ENCODE assay signal across 8 cellular contexts in genomic region chr19:47779524-47780214, GRCh38. TPM values are rescaled to one million over a fixed set of nuclear protein-coding genes. Genes with fewer than 3 reads are reported as not detected.
DNase-seq lines count a peak whose midpoint lies in the region; ATAC-seq and TF ChIP-seq lines count a peak whose summit lies in the region.

No MANE protein-coding gene starts in this region.

- no peaks in the 10 kb centered on the region for H3K27me3 ChIP-seq in HAP-1 (ENCODE audit: low read depth)
- no peaks in the 10 kb centered on the region for H3K27me3 ChIP-seq in iPS-18a (ENCODE audit: control insufficient read depth, insufficient read depth, low read length)
- H3K27me3 ChIP-seq in spleen (replicated peaks in 1 of 7), result no peaks in the 10 kb centered on the region

- DNase-seq in HAP-1 (ENCODE audit: low spot score in 2 of 2) (peak in 1 of 2 experiments; percentile 48), spleen (no peak), HuH-7.5 (ENCODE audit: low spot score) (no peak), NCI-H1930 (lab: John Stamatoyannopoulos, UW) (no peak), DMS153 treated with DMSO at 0.1 percent for 48 hours (lab: John Stamatoyannopoulos, UW; ENCODE audit: unreplicated experiment) (no peak)

- H3K36me3 ChIP-seq in HAP-1 (replicated peaks) (peaks cover 37% of the 10 kb centered on the region), iPS-18a (ENCODE audit: control insufficient read depth, low read depth, low read length) (peaks cover 35% of the 10 kb centered on the region), spleen (peaks cover 0 to 46% (median 24%) of the 10 kb centered on the region in 6 donors)

- H3K9me3 ChIP-seq in HAP-1 (no peaks in the 10 kb centered on the region), iPS-18a (ENCODE audit: control insufficient read depth, low read depth, low read length) (no peaks in the 10 kb centered on the region), spleen (no peaks in the 10 kb centered on the region)

- H3K4me1 ChIP-seq in HAP-1 (peaks cover 9% of the 10 kb centered on the region; the same call in 1 of the 2 replicates), iPS-18a (ENCODE audit: control insufficient read depth, low read depth, low read length) (peaks cover 10% of the 10 kb centered on the region), spleen (peaks cover 12 to 57% (median 41%) of the 10 kb centered on the region in 6 donors)

- WGBS in spleen, 5 donors, result 68 to 87% (median 76%) methylated on average over 24 of the region's 24 CpGs

- TF ChIP-seq POLR2A in spleen (IDR thresholded peaks at IDR 0.05), result no peak

- peak overlapping the region; percentile 100 for H3K27ac ChIP-seq in angular gyrus (ENCODE audit: low read depth, low read length)
- no peak overlapping the region for H3K27ac ChIP-seq in iPS-18a (ENCODE audit: low read length)
- H3K27ac ChIP-seq in spleen, result peak overlapping the region; percentile 92 to 99 (median 97)

- peak overlapping the region; percentile 94 for H3K9ac ChIP-seq in iPS-18a (ENCODE audit: low read length)

- no peak for ATAC-seq in GM21526 (IDR thresholded peaks at IDR 0.05; ENCODE audit: low FRiP score, unreplicated experiment)

- in situ Hi-C loops in HAP-1 (cut with MboI; ENCODE audit: low sequenced_read_pairs), result no loop called here

- peak overlapping the region; percentile 93 for H3K4me3 ChIP-seq in HAP-1
- H3K4me3 ChIP-seq in iPS-18a (ENCODE audit: low read length), result peak overlapping the region; percentile 91
- H3K4me3 ChIP-seq in spleen, result peak overlapping the region; percentile 74 to 99 (median 85)

- intact Hi-C loops in spleen (cut with DNase I; ENCODE audit: low total_unique reads), result loop anchor here (10.0 kb wide), 1 partner anchor 65 kb away; the partner anchor contains the start of gene EHD2

- no peak for TF ChIP-seq CTCF in spleen (IDR thresholded peaks at IDR 0.05 in 8 of 11, conservative IDR thresholded peaks at IDR 0.05 in 3 of 11)

RNA-seq across cellular contexts. Expression of gene SELENOW, which starts 1.2 kb away (rescaled TPM):
- 100 to 1,000 TPM; 137 to 455 (median 301) TPM for total RNA-seq in spleen
- polyA plus RNA-seq in spleen, result 100 to 1,000 TPM; 270 to 592 (median 358) TPM

RNA-seq across cellular contexts. Expression of gene TPRX1, which starts 24.7 kb away (rescaled TPM):
- not detected for total RNA-seq in spleen
- not detected for polyA plus RNA-seq in spleen

RNA-seq across cellular contexts. Expression of gene NOP53, which starts 34.3 kb away (rescaled TPM):
- 100 to 1,000 TPM; 280 to 442 (median 379) TPM for total RNA-seq in spleen
- 100 to 1,000 TPM; 709 to 858 (median 815) TPM for polyA plus RNA-seq in spleen

RNA-seq across cellular contexts. Expression of gene CRX, which starts 42.1 kb away (rescaled TPM):
- under 1 TPM in 1 of 7 donors, not detected in 6; 0.09 TPM for total RNA-seq in spleen
- polyA plus RNA-seq in spleen, result not detected
